8 cellular contexts compared by ENCODE assay signal in the genomic region with DNA sequence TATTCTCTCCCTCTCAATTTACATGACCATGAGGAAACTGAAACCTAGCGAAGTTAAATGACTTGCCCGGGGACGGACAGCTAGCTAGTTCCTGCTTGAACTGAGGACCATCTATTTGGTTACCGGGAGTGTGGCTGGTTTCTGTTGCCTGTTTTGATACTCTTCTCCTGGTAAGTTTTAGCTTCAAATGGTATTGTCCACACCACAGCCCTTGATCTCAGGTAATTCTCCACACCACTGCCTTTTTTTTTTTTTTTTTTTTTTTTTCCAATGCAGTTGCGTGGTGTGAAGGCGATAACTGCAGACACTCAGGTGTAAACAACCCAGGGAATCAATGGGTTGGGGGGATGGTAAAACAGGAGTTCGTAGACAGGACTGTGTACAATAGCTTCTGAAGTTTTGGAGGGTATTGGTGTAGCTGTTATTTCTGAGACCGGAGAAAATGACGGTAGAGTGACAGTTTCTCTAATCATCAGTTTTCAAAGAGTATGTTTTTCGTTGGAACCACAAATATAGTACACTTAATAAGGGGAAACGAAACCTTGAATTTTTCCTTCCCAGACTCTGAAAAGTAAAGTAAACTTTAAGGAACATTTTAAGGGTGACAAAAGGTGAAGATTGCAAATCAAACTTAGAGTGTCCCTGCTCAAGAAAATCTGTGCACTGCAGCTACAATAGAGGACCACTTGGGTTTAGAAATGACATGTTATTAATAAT.
DNase-seq lines count a peak whose midpoint lies in the region; ATAC-seq lines count a peak whose summit lies in the region.

No MANE protein-coding gene starts in this region.

- H3K4me3 ChIP-seq in iPS-20b (ENCODE audit: low read length), result peak overlapping the region; percentile 85

- DNase-seq in NCI-H1417 (lab: John Stamatoyannopoulos, UW) (peak; percentile 24 to 75 (median 66)), NCI-H1417 treated with DMSO at 0.1 percent for 48 hours (lab: John Stamatoyannopoulos, UW) (no peak), NCI-H774 (lab: John Stamatoyannopoulos, UW) (peak; percentile 29), caudate nucleus (lab: John Stamatoyannopoulos, UW) (no peak), SW 1271 (lab: John Stamatoyannopoulos, UW) (no peak), ureter (ENCODE audit: low spot score) (no peak)

- H3K27ac ChIP-seq in iPS-20b (ENCODE audit: low read length) (peak overlapping the region; percentile 6), caudate nucleus (ENCODE audit: low read depth, low read length) (no peak overlapping the region)

- H3K9me3 ChIP-seq in iPS-20b (ENCODE audit: insufficient read depth, low read depth, low read length), result no peaks in the 10 kb centered on the region

- ATAC-seq in GM21723 (IDR thresholded peaks at IDR 0.05; ENCODE audit: unreplicated experiment), result peak; percentile 70

- peaks cover 30% of the 10 kb centered on the region for H3K36me3 ChIP-seq in iPS-20b (ENCODE audit: insufficient read depth, low read depth, low read length)

- peaks cover 24% of the 10 kb centered on the region; the same call in 1 of the 2 replicates for H3K4me1 ChIP-seq in iPS-20b (ENCODE audit: insufficient read depth, low read length)

- H3K9ac ChIP-seq in iPS-20b (ENCODE audit: low read depth, low read length), result peak overlapping the region; percentile 82

- H3K27me3 ChIP-seq in iPS-20b (ENCODE audit: insufficient read depth, low read length), result no peaks in the 10 kb centered on the region

Comparison
In these comparisons a context has a peak if more than half of its experiments do, and no peak if none do; other contexts are left out.
1. DNase-seq: peak in NCI-H1417 (3 of 3) and NCI-H774 (single experiment); none in NCI-H1417 treated with DMSO at 0.1 percent for 48 hours (single experiment), caudate nucleus (0 of 61), SW 1271 (0 of 2) and ureter (single experiment).